In the genomic region with DNA sequence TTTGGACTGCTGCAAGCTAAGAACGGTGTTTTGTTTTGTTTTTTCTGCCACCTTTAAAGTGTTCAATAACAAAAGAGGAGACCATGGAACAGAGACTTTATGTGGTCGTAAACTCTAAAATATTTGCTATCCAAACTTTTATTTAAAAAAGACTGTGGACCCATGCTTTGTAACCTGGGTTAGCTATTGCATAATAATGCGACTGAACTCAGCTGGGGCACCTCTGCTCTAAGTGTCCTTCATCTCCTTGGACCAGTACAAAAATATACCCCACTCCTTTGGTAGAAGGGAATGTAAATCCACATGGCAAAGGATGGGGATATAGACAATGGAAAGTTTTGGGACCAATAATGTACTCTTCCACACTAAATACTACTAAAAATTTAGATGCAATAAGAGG, we compare ENCODE assay signal across 10 cellular contexts.
"Had no signal": no experiment of that assay in that cellular context is flagged by ENCODE, and none has a peak within 500 bp of the region (broad histone marks: within the 10 kb centered on the region; RNA-seq: fewer than 3 reads in every experiment).

No MANE protein-coding gene starts in this region.

- ATAC-seq: GM23338, HCT116 had no signal

- H3K36me3 ChIP-seq: HAP-1 had no signal

- H3K4me3 ChIP-seq: GM23248, GM23338, HAP-1 had no signal

- H3K9ac ChIP-seq: GM23248 had no signal

- H3K9me3 ChIP-seq: HAP-1 had no signal

- H3K27ac ChIP-seq: GM23248 had no signal

- FAIRE-seq: H54 had no signal

- DNase-seq: GM23248, GOT3, H7, H9, HCEC 1CT, HFFc6 had no signal

- H3K4me1 ChIP-seq: HAP-1 had no signal

- H3K4me2 ChIP-seq: GM23338 had no signal

- H2AFZ ChIP-seq: GM23248, GM23338 had no signal
